ENCODE assay signal across 15 cellular contexts in genomic region chrX:13816899-13817298, GRCh38. TPM values are rescaled to one million over a fixed set of nuclear protein-coding genes. Genes with fewer than 3 reads are reported as not detected.
DNase-seq lines count a peak whose midpoint lies in the region; ATAC-seq and TF ChIP-seq lines count a peak whose summit lies in the region.
"Had no signal": no experiment of that assay in that cellular context is flagged by ENCODE, and none has a peak within 500 bp of the region (broad histone marks: within the 10 kb centered on the region; RNA-seq: fewer than 3 reads in every experiment).

Gene GPM6B (minus strand): TSS chrX:13817093. CDS start chrX:13816904, 189 bp downstream.

- no peak for ATAC-seq in GM19463 (IDR thresholded peaks at IDR 0.05; ENCODE audit: unreplicated experiment)
- ATAC-seq: left lung had no signal

- intact Hi-C loops in vagina (cut with DNase I): no loop called here
- intact Hi-C loops in ovary (cut with DNase I): no loop called here

- H3K27me3 ChIP-seq in neuronal stem cell (ENCODE audit: control insufficient read depth in 3 of 3, insufficient read depth in 3 of 3, low read depth in 1 of 3, low read length in 3 of 3): no peaks in the 10 kb centered on the region
- H3K27me3 ChIP-seq in vagina: no peaks in the 10 kb centered on the region
- H3K27me3 ChIP-seq in ovary: no peaks in the 10 kb centered on the region

- H3K4me2 ChIP-seq in neuronal stem cell (ENCODE audit: insufficient read depth, low read length, poor library complexity, severe bottlenecking): peak within 1 kb of the TSS; percentile 34

- no peak for TF ChIP-seq POLR2A in vagina (IDR thresholded peaks at IDR 0.05)
- no peak for TF ChIP-seq POLR2A in ovary (IDR thresholded peaks at IDR 0.05)

- no peak within 1 kb of the TSS for H3K23ac ChIP-seq in neuronal stem cell (ENCODE audit: low read depth, low read length, poor library complexity)

- H2BK12ac ChIP-seq in neuronal stem cell (ENCODE audit: low read length): no peak within 1 kb of the TSS

- H3K27ac ChIP-seq in angular gyrus (ENCODE audit: low read depth, low read length) (peak within 1 kb of the TSS; percentile 68), neuronal stem cell (replicated peaks; ENCODE audit: low read length) (peak within 1 kb of the TSS; percentile 51), vagina (no peak within 1 kb of the TSS), ovary (no peak within 1 kb of the TSS)
- H3K27ac ChIP-seq: left lung, parathyroid adenoma had no signal

- no peak within 1 kb of the TSS for H3K4ac ChIP-seq in neuronal stem cell (ENCODE audit: low read length)

- no peak within 1 kb of the TSS for H2AK5ac ChIP-seq in neuronal stem cell (ENCODE audit: low read depth, low read length)

- no peak within 1 kb of the TSS for H4K8ac ChIP-seq in neuronal stem cell (ENCODE audit: low read depth, low read length)

- CTCF ChIA-PET in activated naive CD4-positive, alpha-beta T cell treated with anti-CD3 and anti-CD28 coated beads, Interleukin-2, amount 10 ng/mL, durations not matched to agents 7 days and 5 days (lab: Charles Lee): no interaction called here

- H3K27me3 Mint-ChIP-seq in activated naive CD4-positive, alpha-beta T cell treated with anti-CD3 and anti-CD28 coated beads, Interleukin-2, amount 10 ng/mL, durations not matched to agents 7 days and 5 days: peaks cover 8% of the 10 kb centered on the region

- H3K27ac Mint-ChIP-seq in activated naive CD4-positive, alpha-beta T cell treated with anti-CD3 and anti-CD28 coated beads, Interleukin-2, amount 10 ng/mL, durations not matched to agents 7 days and 5 days: no peak within 1 kb of the TSS
- H3K27ac Mint-ChIP-seq: activated CD4-positive, alpha-beta memory T cell treated with anti-CD3 and anti-CD28 coated beads, Interleukin-2, amount 10 ng/mL, durations not matched to agents 7 days and 5 days had no signal

- H3K9me3 ChIP-seq in neuronal stem cell (replicated peaks in 1 of 2; ENCODE audit: control insufficient read depth in 2 of 2, insufficient read depth in 1 of 2, low read depth in 1 of 2, low read length in 2 of 2): no peaks in the 10 kb centered on the region
- H3K9me3 ChIP-seq in vagina: no peaks in the 10 kb centered on the region
- no peaks in the 10 kb centered on the region for H3K9me3 ChIP-seq in ovary
- H3K9me3 ChIP-seq: left lung had no signal

- no peak within 1 kb of the TSS for H3K4me3 Mint-ChIP-seq in activated naive CD4-positive, alpha-beta T cell treated with anti-CD3 and anti-CD28 coated beads, Interleukin-2, amount 10 ng/mL, durations not matched to agents 7 days and 5 days
- H3K4me3 Mint-ChIP-seq: activated CD4-positive, alpha-beta memory T cell treated with anti-CD3 and anti-CD28 coated beads, Interleukin-2, amount 10 ng/mL, durations not matched to agents 7 days and 5 days had no signal

- H2AFZ ChIP-seq in neuronal stem cell (ENCODE audit: low read length): peak within 1 kb of the TSS; percentile 43
- H2AFZ ChIP-seq: parathyroid adenoma had no signal

- H2BK5ac ChIP-seq in neuronal stem cell (ENCODE audit: low read length): no peak within 1 kb of the TSS

- no peak within 1 kb of the TSS for H2BK15ac ChIP-seq in neuronal stem cell (ENCODE audit: low read length)

- WGBS in neuronal stem cell (ENCODE audit: extremely low coverage in 2 of 2, insufficient read length in 2 of 2, insufficient replicate concordance in 1 of 2), 2 donors: no CpG with 5 or more reads among the region's 11 CpGs
- WGBS in ovary, 3 donors: 12 to 19% (median 18%) methylated on average over 11 of the region's 11 CpGs

- no peaks in the 10 kb centered on the region for H3K4me1 Mint-ChIP-seq in activated naive CD4-positive, alpha-beta T cell treated with anti-CD3 and anti-CD28 coated beads, Interleukin-2, amount 10 ng/mL, durations not matched to agents 7 days and 5 days
- H3K4me1 Mint-ChIP-seq: activated CD4-positive, alpha-beta memory T cell treated with anti-CD3 and anti-CD28 coated beads, Interleukin-2, amount 10 ng/mL, durations not matched to agents 7 days and 5 days had no signal

- H3K36me3 Mint-ChIP-seq in activated naive CD4-positive, alpha-beta T cell treated with anti-CD3 and anti-CD28 coated beads, Interleukin-2, amount 10 ng/mL, durations not matched to agents 7 days and 5 days: no peaks in the 10 kb centered on the region

- H4K91ac ChIP-seq in neuronal stem cell (ENCODE audit: low read depth, low read length, poor library complexity): no peak within 1 kb of the TSS

- no peaks in the 10 kb centered on the region for H3K79me1 ChIP-seq in neuronal stem cell (ENCODE audit: low read depth, low read length)

- no peaks in the 10 kb centered on the region for H3K9me3 Mint-ChIP-seq in activated naive CD4-positive, alpha-beta T cell treated with anti-CD3 and anti-CD28 coated beads, Interleukin-2, amount 10 ng/mL, durations not matched to agents 7 days and 5 days
- H3K9me3 Mint-ChIP-seq: activated CD4-positive, alpha-beta memory T cell treated with anti-CD3 and anti-CD28 coated beads, Interleukin-2, amount 10 ng/mL, durations not matched to agents 7 days and 5 days had no signal

- H3K4me3 ChIP-seq in neuronal stem cell (ENCODE audit: low read length in 2 of 2) (peak within 1 kb of the TSS; percentile 49 to 68), vagina (no peak within 1 kb of the TSS), ovary (no peak within 1 kb of the TSS)
- H3K4me3 ChIP-seq: left lung had no signal

- H3K18ac ChIP-seq in neuronal stem cell (ENCODE audit: low read length): no peak within 1 kb of the TSS

- H3K14ac ChIP-seq in neuronal stem cell (ENCODE audit: low read length): no peak within 1 kb of the TSS

- peaks cover 0 to 3% of the 10 kb centered on the region in 2 donors for H3K36me3 ChIP-seq in neuronal stem cell (replicated peaks in 1 of 2; ENCODE audit: control insufficient read depth in 2 of 2, insufficient read depth in 2 of 2, low read length in 2 of 2)
- H3K36me3 ChIP-seq in vagina: no peaks in the 10 kb centered on the region
- H3K36me3 ChIP-seq in ovary: no peaks in the 10 kb centered on the region
- H3K36me3 ChIP-seq: left lung had no signal

- H3K4me1 ChIP-seq in neuronal stem cell (ENCODE audit: control insufficient read depth in 2 of 2, insufficient read depth in 1 of 2, low read depth in 1 of 2, low read length in 2 of 2) (peaks cover 2 to 7% of the 10 kb centered on the region in 2 donors), vagina (no peaks in the 10 kb centered on the region), ovary (ENCODE audit: insufficient read depth) (no peaks in the 10 kb centered on the region)
- H3K4me1 ChIP-seq: left lung, parathyroid adenoma had no signal

- TF ChIP-seq CTCF in vagina (IDR thresholded peaks at IDR 0.05): no peak
- no peak for TF ChIP-seq CTCF in ovary (IDR thresholded peaks at IDR 0.05)

- TF ChIP-seq EP300 in ovary (IDR thresholded peaks at IDR 0.05): no peak

- peak; percentile 70 for DNase-seq in globus pallidus (ENCODE audit: low spot score)
- peak; percentile 12 for DNase-seq in neuronal stem cell (ENCODE audit: low spot score)
- DNase-seq in vagina (ENCODE audit: extremely low spot score in 2 of 2): no peak
- DNase-seq in ovary: no peak
- no peak for DNase-seq in activated naive CD4-positive, alpha-beta T cell treated with anti-CD3 and anti-CD28 coated beads, Interleukin-2, amount 10 ng/mL, durations not matched to agents 7 days and 5 days
- DNase-seq: activated CD4-positive, alpha-beta memory T cell treated with anti-CD3 and anti-CD28 coated beads, Interleukin-2, amount 10 ng/mL, durations not matched to agents 7 days and 5 days; activated effector memory CD4-positive, alpha-beta T cell treated with anti-CD3 and anti-CD28 coated beads, Interleukin-2, amount 50 U/mL, for 16 hours; foreskin fibroblast; left lung; NCI-H2081 treated with DMSO at 0.1 percent for 48 hours; OCI-M1; T-helper 1 cell had no signal

- no peak within 1 kb of the TSS for H3K9ac ChIP-seq in neuronal stem cell (ENCODE audit: low read depth, low read length, poor library complexity)
- H3K9ac ChIP-seq: parathyroid adenoma had no signal

- no peak within 1 kb of the TSS for H2BK120ac ChIP-seq in neuronal stem cell (ENCODE audit: low read depth, low read length)

RNA-seq across cellular contexts. Expression of gene GPM6B, which starts in this region (rescaled TPM):
- polyA plus RNA-seq in neuronal stem cell (2013, experiment 1 of 2): 41.4 TPM
- 41.5 TPM for polyA plus RNA-seq in neuronal stem cell (2013, experiment 2 of 2)
- total RNA-seq in vagina (15.7 TPM), ovary (1 to 10 TPM in 6 of 7 donors, under 1 TPM in 1; 1.00 to 5.1 (median 4.2) TPM)
- polyA plus RNA-seq in ovary: 1 to 10 TPM; 3.4 to 9.4 TPM
- total RNA-seq: activated CD4-positive, alpha-beta memory T cell treated with anti-CD3 and anti-CD28 coated beads, Interleukin-2, amount 10 ng/mL, durations not matched to agents 7 days and 5 days had no signal

Comparison
In these comparisons a context has a peak if more than half of its experiments do, and no peak if none do; other contexts are left out.
1. H3K27ac ChIP-seq: peak in angular gyrus (single experiment) and neuronal stem cell (single experiment); none in vagina (single experiment) and ovary (0 of 2).
2. DNase-seq: peak in globus pallidus (single experiment) and neuronal stem cell (single experiment); none in vagina (0 of 2), ovary (0 of 5) and activated naive CD4-positive, alpha-beta T cell treated with anti-CD3 and anti-CD28 coated beads, Interleukin-2, amount 10 ng/mL, durations not matched to agents 7 days and 5 days (single experiment).
3. H3K4me3 ChIP-seq: peak in neuronal stem cell (2 of 2); none in vagina (0 of 2) and ovary (single experiment).